26 cellular contexts compared by ENCODE assay signal in genomic region chr15:68595260-68595564, GRCh38. TPM values are rescaled to one million over a fixed set of nuclear protein-coding genes. Genes with fewer than 3 reads are reported as not detected.
DNase-seq lines count a peak whose midpoint lies in the region; ATAC-seq and TF ChIP-seq lines count a peak whose summit lies in the region.
"Had no signal": no experiment of that assay in that cellular context is flagged by ENCODE, and none has a peak within 500 bp of the region (broad histone marks: within the 10 kb centered on the region; RNA-seq: fewer than 3 reads in every experiment).

No MANE protein-coding gene starts in this region.

- H3K27me3 ChIP-seq in BLaER1 treated with 17β-estradiol and CSF1 and Interleukin-3, amounts not matched to agents 10 nM and 100 nM: no peaks in the 10 kb centered on the region
- no peaks in the 10 kb centered on the region for H3K27me3 ChIP-seq in lower lobe of right lung (ENCODE audit: low read depth)
- no peaks in the 10 kb centered on the region for H3K27me3 ChIP-seq in CD4-positive, alpha-beta memory T cell (ENCODE audit: insufficient read depth, low read length)

- peaks cover 0 to 2% (median 0%) of the 10 kb centered on the region in 4 donors for H3K4me1 Mint-ChIP-seq in CD4-positive, alpha-beta memory T cell

- TF ChIP-seq CTCF in lower lobe of right lung (IDR thresholded peaks at IDR 0.05): no peak

- H3K9ac ChIP-seq in BLaER1 treated with 17β-estradiol and CSF1 and Interleukin-3, amounts not matched to agents 10 nM and 100 nM: no peak overlapping the region

- H3K9me3 ChIP-seq in BLaER1 treated with 17β-estradiol and CSF1 and Interleukin-3, amounts not matched to agents 10 nM and 100 nM (replicated peaks in 1 of 11): no peaks in the 10 kb centered on the region
- H3K9me3 ChIP-seq in lower lobe of right lung: no peaks in the 10 kb centered on the region
- no peaks in the 10 kb centered on the region for H3K9me3 ChIP-seq in CD4-positive, alpha-beta memory T cell (ENCODE audit: control insufficient read depth in 1 of 2, low read length in 2 of 2)
- H3K9me3 ChIP-seq: A549 had no signal

- ATAC-seq in lower lobe of right lung (no peak), GM19023 (IDR thresholded peaks at IDR 0.05; ENCODE audit: unreplicated experiment) (no peak)
- ATAC-seq: A549; CD8-positive, alpha-beta T cell; GM12878; GM23338 had no signal

- H3K36me3 Mint-ChIP-seq in CD4-positive, alpha-beta memory T cell: no peaks in the 10 kb centered on the region
- H3K36me3 Mint-ChIP-seq: CD8-positive, alpha-beta T cell had no signal

- H3K27ac ChIP-seq in BLaER1 treated with 17β-estradiol and CSF1 and Interleukin-3, amounts not matched to agents 10 nM and 100 nM: peak overlapping the region in 1 of 11 experiments; percentile 15; a peak in 2 of 22 replicates
- H3K27ac ChIP-seq in cingulate gyrus (ENCODE audit: low read depth, low read length): peak overlapping the region; percentile 49
- peak overlapping the region; percentile 56 for H3K27ac ChIP-seq in lower lobe of right lung
- peak overlapping the region; percentile 39 for H3K27ac ChIP-seq in substantia nigra (ENCODE audit: low read depth, low read length, poor library complexity, severe bottlenecking)
- no peak overlapping the region for H3K27ac ChIP-seq in CD4-positive, alpha-beta memory T cell (ENCODE audit: low read depth, low read length)
- H3K27ac ChIP-seq: A549, HL-60, PC-9 had no signal

- CTCF ChIA-PET in CD4-positive, alpha-beta memory T cell (lab: Charles Lee; ENCODE audit: partially characterized antibody): interaction anchor here (1.1 kb wide), 1 partner anchor 341 kb away, joined by 3 read pairs; no protein-coding TSS in a partner anchor

- DNase-seq in lower lobe of right lung (no peak), substantia nigra (lab: John Stamatoyannopoulos, UW) (no peak), NCI-H345 (lab: John Stamatoyannopoulos, UW) (no peak)
- no peak for DNase-seq in CD4-positive, alpha-beta memory T cell
- DNase-seq: CD8-positive, alpha-beta T cell; DND-41; HCEC 1CT; KBM-7; NCI-H1092; NCI-H1436; NCI-H187 treated with DMSO at 0.1 percent for 48 hours; NCI-H2107; NCI-H510A treated with DMSO at 0.1 percent for 48 hours; NCI-H748 treated with DMSO at 0.1 percent for 48 hours; PC-9; RPMI8226; SHP77 treated with DMSO at 0.1 percent for 48 hours had no signal

- H3K27ac Mint-ChIP-seq in CD4-positive, alpha-beta memory T cell: no peak overlapping the region
- H3K27ac Mint-ChIP-seq: B cell; CD8-positive, alpha-beta T cell; GM23338 had no signal

- no peak overlapping the region for H3K4me3 ChIP-seq in BLaER1 treated with 17β-estradiol and CSF1 and Interleukin-3, amounts not matched to agents 10 nM and 100 nM
- no peak overlapping the region for H3K4me3 ChIP-seq in lower lobe of right lung
- H3K4me3 ChIP-seq in CD4-positive, alpha-beta memory T cell (ENCODE audit: low read length in 2 of 2): no peak overlapping the region
- H3K4me3 ChIP-seq: A549, GM12878, GM23338, PC-9 had no signal

- no peak overlapping the region for H3K4me3 Mint-ChIP-seq in CD4-positive, alpha-beta memory T cell
- H3K4me3 Mint-ChIP-seq: B cell; CD8-positive, alpha-beta T cell; GM23338 had no signal

- H4K20me1 ChIP-seq in BLaER1 treated with 17β-estradiol and CSF1 and Interleukin-3, amounts not matched to agents 10 nM and 100 nM: peaks cover 0 to 83% (median 12%) of the 10 kb centered on the region in 11 experiments; a peak in 9 of 22 replicates

- H3K27me3 Mint-ChIP-seq in CD4-positive, alpha-beta memory T cell: peaks cover 8 to 19% of the 10 kb centered on the region in 2 donors

- intact Hi-C loops in lower lobe of right lung (cut with DNase I): no loop called here
- intact Hi-C loops in CD4-positive, alpha-beta memory T cell (cut with micrococcal nuclease): no loop called here

- no peaks in the 10 kb centered on the region for H3K9me3 Mint-ChIP-seq in CD4-positive, alpha-beta memory T cell
- H3K9me3 Mint-ChIP-seq: CD8-positive, alpha-beta T cell; GM23338 had no signal

- H3K4me1 ChIP-seq in BLaER1 treated with 17β-estradiol and CSF1 and Interleukin-3, amounts not matched to agents 10 nM and 100 nM: peaks cover 52 to 94% (median 71%) of the 10 kb centered on the region in 10 experiments
- peaks cover 23% of the 10 kb centered on the region for H3K4me1 ChIP-seq in lower lobe of right lung
- H3K4me1 ChIP-seq in CD4-positive, alpha-beta memory T cell (ENCODE audit: insufficient read depth, low read length): no peaks in the 10 kb centered on the region
- H3K4me1 ChIP-seq: A549 had no signal

- POLR2A ChIA-PET in CD4-positive, alpha-beta memory T cell (lab: Charles Lee; ENCODE audit: partially characterized antibody): no interaction called here

- peak overlapping the region; percentile 0 to 79 (median 64); a peak in 17 of 22 replicates for H3K4me2 ChIP-seq in BLaER1 treated with 17β-estradiol and CSF1 and Interleukin-3, amounts not matched to agents 10 nM and 100 nM
- H3K4me2 ChIP-seq: A549, GM23338, PC-9 had no signal

- no peaks in the 10 kb centered on the region for H3K36me3 ChIP-seq in BLaER1 treated with 17β-estradiol and CSF1 and Interleukin-3, amounts not matched to agents 10 nM and 100 nM
- H3K36me3 ChIP-seq in lower lobe of right lung: no peaks in the 10 kb centered on the region
- no peaks in the 10 kb centered on the region for H3K36me3 ChIP-seq in CD4-positive, alpha-beta memory T cell (ENCODE audit: insufficient read depth, low read length)

RNA-seq across cellular contexts. Expression of gene CORO2B, which starts 16.4 kb away (rescaled TPM):
- total RNA-seq in lower lobe of right lung: 6.8 TPM
- total RNA-seq in CD4-positive, alpha-beta memory T cell: not detected
- not detected for polyA plus RNA-seq in CD4-positive, alpha-beta memory T cell
- total RNA-seq: HT-29 had no signal
